10 cellular contexts compared by ENCODE assay signal in the genomic region with DNA sequence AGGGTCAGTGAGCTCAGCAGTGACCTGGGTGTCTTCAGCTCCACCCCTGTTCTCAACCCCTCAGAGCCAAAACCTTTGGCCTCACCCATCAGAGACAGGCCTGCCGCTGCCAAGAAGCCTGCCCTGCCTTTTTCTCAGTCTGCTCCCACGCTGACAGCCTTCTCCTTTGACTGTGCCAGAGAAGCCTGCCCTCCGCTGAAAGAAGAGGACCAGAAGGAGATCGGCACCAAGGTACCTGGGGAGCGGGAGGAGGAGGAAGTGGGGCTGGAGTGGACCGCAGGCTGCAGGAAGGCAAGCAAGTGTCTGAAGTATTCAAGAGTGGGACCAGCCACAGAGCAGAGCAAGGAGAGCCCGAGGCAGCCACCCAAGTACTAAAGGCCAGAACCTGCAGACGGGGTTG. TPM values are rescaled to one million over a fixed set of nuclear protein-coding genes. Genes with fewer than 3 reads are reported as not detected.
A peak's percentile ranks its signal among the peaks of the same experiment; 100 is the strongest.
DNase-seq lines count a peak whose midpoint lies in the region; ATAC-seq and TF ChIP-seq lines count a peak whose summit lies in the region.
"Had no signal": no experiment of that assay in that cellular context is flagged by ENCODE, and none has a peak within 500 bp of the region (broad histone marks: within the 10 kb centered on the region; RNA-seq: fewer than 3 reads in every experiment).

No MANE protein-coding gene starts in this region.

- no peak overlapping the region for H3K4me2 ChIP-seq in trophoblast cell (ENCODE audit: low read length)

- no peak overlapping the region for H3K14ac ChIP-seq in trophoblast cell (ENCODE audit: low read length)

- no peak for DNase-seq in CD4-positive, alpha-beta memory T cell
- DNase-seq in NB4 (ENCODE audit: low read depth) (no peak), colonic mucosa (no peak), trophoblast cell (no peak), NCI-H69 (lab: John Stamatoyannopoulos, UW) (no peak), adrenal gland (no peak)

- H3K9ac ChIP-seq in colonic mucosa (ENCODE audit: low read depth in 2 of 2, low read length in 2 of 2), result no peak overlapping the region
- H3K9ac ChIP-seq in skeletal muscle tissue (ENCODE audit: low read depth in 1 of 3, low read length in 3 of 3), result peak overlapping the region in 2 of 3 donors; percentile 33 to 92
- no peak overlapping the region for H3K9ac ChIP-seq in trophoblast cell (ENCODE audit: low read length)

- no peaks in the 10 kb centered on the region for H3K27me3 Mint-ChIP-seq in CD4-positive, alpha-beta memory T cell

- no peaks in the 10 kb centered on the region for H3K9me3 ChIP-seq in CD4-positive, alpha-beta memory T cell (ENCODE audit: control insufficient read depth in 1 of 2, low read length in 2 of 2)
- H3K9me3 ChIP-seq in colonic mucosa (no peaks in the 10 kb centered on the region), skeletal muscle tissue (ENCODE audit: control insufficient read depth in 3 of 3, low read length in 3 of 3) (no peaks in the 10 kb centered on the region), trophoblast cell (ENCODE audit: insufficient read depth, low read depth, low read length) (peaks cover 2% of the 10 kb centered on the region), adrenal gland (replicated peaks in 1 of 3) (no peaks in the 10 kb centered on the region)

- H3K36me3 Mint-ChIP-seq in CD4-positive, alpha-beta memory T cell, result no peaks in the 10 kb centered on the region

- peak overlapping the region; percentile 99 to 100 (median 100) for H3K27ac Mint-ChIP-seq in CD4-positive, alpha-beta memory T cell

- TF ChIP-seq POLR2A in NB4 (IDR thresholded peaks at IDR 0.05; ENCODE audit: extremely low read depth, insufficient read length) (no peak), adrenal gland (IDR thresholded peaks at IDR 0.05) (no peak)

- H3K4me3 Mint-ChIP-seq in CD4-positive, alpha-beta memory T cell, result peak overlapping the region; percentile 83 to 95 (median 88)

- H3K4me1 ChIP-seq in CD4-positive, alpha-beta memory T cell (ENCODE audit: insufficient read depth, low read length), result peaks cover 83% of the 10 kb centered on the region
- H3K4me1 ChIP-seq in colonic mucosa (no peaks in the 10 kb centered on the region), skeletal muscle tissue (ENCODE audit: control insufficient read depth in 3 of 3, insufficient read depth in 3 of 3, low read length in 3 of 3) (peaks cover 65 to 91% (median 77%) of the 10 kb centered on the region in 3 donors), trophoblast cell (ENCODE audit: control insufficient read depth in 1 of 2, insufficient read depth in 2 of 2, low read length in 2 of 2) (no peaks in the 10 kb centered on the region), adrenal gland (replicated peaks in 1 of 2) (peaks cover 0 to 23% of the 10 kb centered on the region in 2 donors)

- no peaks in the 10 kb centered on the region for H3K36me3 ChIP-seq in CD4-positive, alpha-beta memory T cell (ENCODE audit: insufficient read depth, low read length)
- H3K36me3 ChIP-seq in colonic mucosa, result no peaks in the 10 kb centered on the region
- peaks cover 0 to 7% (median 0%) of the 10 kb centered on the region in 3 donors for H3K36me3 ChIP-seq in skeletal muscle tissue (ENCODE audit: control insufficient read depth in 3 of 3, insufficient read depth in 3 of 3, low read length in 3 of 3)
- H3K36me3 ChIP-seq in trophoblast cell (ENCODE audit: control insufficient read depth in 1 of 2, insufficient read depth in 2 of 2, low read length in 2 of 2), result no peaks in the 10 kb centered on the region
- H3K36me3 ChIP-seq in adrenal gland (replicated peaks in 1 of 2), result no peaks in the 10 kb centered on the region

- H3K9me3 Mint-ChIP-seq in CD4-positive, alpha-beta memory T cell, result peaks cover 0 to 2% (median 0%) of the 10 kb centered on the region in 8 donors

- CTCF ChIA-PET in CD4-positive, alpha-beta memory T cell (lab: Charles Lee; ENCODE audit: partially characterized antibody), result interaction anchor here (1.0 to 8.3 kb wide), 8 partner anchors 14 to 102 kb away, joined by 3 to 76 read pairs (median 8); partner anchors contain the start of gene CLIP4

- peaks cover 65 to 90% (median 78%) of the 10 kb centered on the region in 4 donors for H3K4me1 Mint-ChIP-seq in CD4-positive, alpha-beta memory T cell

- H3K79me2 ChIP-seq in trophoblast cell (ENCODE audit: control insufficient read depth, insufficient read depth, low read length, poor library complexity), result no peaks in the 10 kb centered on the region

- no CpG with 5 or more reads among the region's 8 CpGs for WGBS in trophoblast cell (ENCODE audit: extremely low coverage, insufficient coverage, insufficient read length)
- 81 to 86% (median 82%) methylated on average over 7 to 8 of the region's 8 CpGs for WGBS in adrenal gland, 4 donors

- H3K79me1 ChIP-seq in trophoblast cell (ENCODE audit: low read length), result no peaks in the 10 kb centered on the region

- TF ChIP-seq CTCF in NB4 (IDR thresholded peaks at IDR 0.05; ENCODE audit: low read depth, low read length) (no peak), colonic mucosa (IDR thresholded peaks at IDR 0.05) (no peak), adrenal gland (IDR thresholded peaks at IDR 0.05) (no peak)

- H4K12ac ChIP-seq in trophoblast cell (ENCODE audit: low read depth, low read length), result no peak overlapping the region

- H4K91ac ChIP-seq in trophoblast cell (ENCODE audit: low read depth, low read length), result no peak overlapping the region

- no peaks in the 10 kb centered on the region for H3K27me3 ChIP-seq in CD4-positive, alpha-beta memory T cell (ENCODE audit: insufficient read depth, low read length)
- H3K27me3 ChIP-seq in colonic mucosa (no peaks in the 10 kb centered on the region), skeletal muscle tissue (ENCODE audit: control insufficient read depth in 3 of 3, insufficient read depth in 3 of 3, low read length in 3 of 3) (peaks cover 0 to 2% (median 0%) of the 10 kb centered on the region in 3 donors), trophoblast cell (ENCODE audit: insufficient read depth, low read length) (no peaks in the 10 kb centered on the region), adrenal gland (no peaks in the 10 kb centered on the region)

- intact Hi-C loops in CD4-positive, alpha-beta memory T cell (cut with micrococcal nuclease), result loop anchor here (1.0 to 10.0 kb wide), 7 partner anchors 14 to 1130 kb away; partner anchors contain the start of genes PPP1CB, SPDYA, WDR43 and YPEL5
- intact Hi-C loops in colonic mucosa (cut with DNase I) (no loop called here), adrenal gland (cut with DNase I) (no loop called here)

- H2BK5ac ChIP-seq in trophoblast cell (ENCODE audit: low read depth, low read length, poor library complexity), result no peak overlapping the region

- ATAC-seq in HG02970 (IDR thresholded peaks at IDR 0.05; ENCODE audit: low FRiP score, unreplicated experiment), result no peak

- no peak overlapping the region for H3K23ac ChIP-seq in trophoblast cell (ENCODE audit: low read length)

- H2AK5ac ChIP-seq in trophoblast cell (ENCODE audit: low read length), result no peak overlapping the region

- no peak overlapping the region for H2BK120ac ChIP-seq in trophoblast cell (ENCODE audit: insufficient read depth, low read length, poor library complexity)

- no peak overlapping the region for H2AFZ ChIP-seq in trophoblast cell (ENCODE audit: insufficient read depth, low read length, poor library complexity)

- POLR2A ChIA-PET in CD4-positive, alpha-beta memory T cell (lab: Charles Lee; ENCODE audit: partially characterized antibody), result interaction anchor here (0.9 to 9.1 kb wide), 7 partner anchors 14 to 144 kb away, joined by 3 to 209 read pairs (median 6); partner anchors contain the start of genes CLIP4, TRMT61B and WDR43

- H3K4ac ChIP-seq in trophoblast cell (ENCODE audit: low read depth, low read length), result no peak overlapping the region

- peak overlapping the region; percentile 25 to 48 for H3K4me3 ChIP-seq in CD4-positive, alpha-beta memory T cell (ENCODE audit: low read length in 2 of 2)
- H3K4me3 ChIP-seq in NB4 (ENCODE audit: low read depth, low read length), result peak overlapping the region; percentile 42
- H3K4me3 ChIP-seq in colonic mucosa, result no peak overlapping the region
- peak overlapping the region in 2 of 3 donors; percentile 14 to 81 for H3K4me3 ChIP-seq in skeletal muscle tissue (ENCODE audit: low read length in 3 of 3)
- H3K4me3 ChIP-seq in trophoblast cell (ENCODE audit: low read depth, low read length), result no peak overlapping the region
- H3K4me3 ChIP-seq in adrenal gland, result no peak overlapping the region

- H2BK12ac ChIP-seq in trophoblast cell (ENCODE audit: low read length), result no peak overlapping the region

- H3K27ac ChIP-seq in CD4-positive, alpha-beta memory T cell (ENCODE audit: low read depth, low read length), result peak overlapping the region; percentile 86
- H3K27ac ChIP-seq in colonic mucosa (peak overlapping the region; percentile 27), skeletal muscle tissue (ENCODE audit: low read depth, low read length) (peak overlapping the region; percentile 46), trophoblast cell (ENCODE audit: low read depth, low read length) (no peak overlapping the region), adrenal gland (peak overlapping the region in 2 of 5 donors; percentile 3 to 84)

- no peak overlapping the region for H3K18ac ChIP-seq in trophoblast cell (ENCODE audit: low read length)

- no peak overlapping the region for H4K8ac ChIP-seq in trophoblast cell (ENCODE audit: low read depth, low read length)

RNA-seq across cellular contexts. Expression of gene TOGARAM2, which starts 33.2 kb away (rescaled TPM):
- total RNA-seq in CD4-positive, alpha-beta memory T cell, result 1 to 10 TPM; 1.8 to 2.7 TPM
- 1 to 10 TPM in 1 of 2 donors, under 1 TPM in 1; 0.46 to 1.6 TPM for polyA plus RNA-seq in CD4-positive, alpha-beta memory T cell
- total RNA-seq in colonic mucosa (under 1 TPM; 0.24 to 0.59 TPM), skeletal muscle tissue (0.52 TPM), adrenal gland (1 to 10 TPM in 4 of 8 donors, under 1 TPM in 4; under 0.01 to 5.3 (median 1.1) TPM)
- polyA plus RNA-seq in trophoblast cell (2013), result 0.07 and 0.14 TPM in 2 replicates
- 10 to 100 TPM in 1 of 3 donors, 1 to 10 TPM in 1, under 1 TPM in 1; 0.16 to 26.4 (median 7.5) TPM for polyA plus RNA-seq in adrenal gland

RNA-seq across cellular contexts. Expression of gene PCARE, which starts 60.0 kb away (rescaled TPM):
- total RNA-seq in CD4-positive, alpha-beta memory T cell, result not detected
- not detected for polyA plus RNA-seq in CD4-positive, alpha-beta memory T cell
- total RNA-seq in colonic mucosa, result not detected
- under 0.01 TPM for total RNA-seq in skeletal muscle tissue
- polyA plus RNA-seq in trophoblast cell (2013), result under 0.01 TPM in 1 of 2 replicates, not detected in the other
- total RNA-seq in adrenal gland, result under 1 TPM in 1 of 8 donors, not detected in 7; 0.17 TPM
- polyA plus RNA-seq in adrenal gland, result under 1 TPM; 0.02 to 0.08 (median 0.03) TPM
- total RNA-seq: MCF 10A; T-helper 2 cell treated with Interferon-gamma antibody and Interleukin-4, amounts not matched to agents 100 ng/mL and 5 ng/mL, for 36 hours had no signal

Comparison
In these comparisons a context has a peak if more than half of its experiments do, and no peak if none do; other contexts are left out.
1. H3K4me3 ChIP-seq: peak in CD4-positive, alpha-beta memory T cell (2 of 2), NB4 (single experiment) and skeletal muscle tissue (2 of 3); none in colonic mucosa (single experiment), trophoblast cell (single experiment) and adrenal gland (0 of 4).
2. H3K9ac ChIP-seq: peak in skeletal muscle tissue (2 of 3); none in colonic mucosa (0 of 2) and trophoblast cell (single experiment).